In genomic region chr15:87753539-87753938, GRCh38 we compare ENCODE assay signal across 24 cellular contexts.
DNase-seq lines count a peak whose midpoint lies in the region; ATAC-seq, FAIRE-seq and TF ChIP-seq lines count a peak whose summit lies in the region.
"Had no signal": no experiment of that assay in that cellular context is flagged by ENCODE, and none has a peak within 500 bp of the region (broad histone marks: within the 10 kb centered on the region; RNA-seq: fewer than 3 reads in every experiment).

No MANE protein-coding gene starts in this region.

- no peaks in the 10 kb centered on the region for H3K36me3 ChIP-seq in H1 (ENCODE audit: control insufficient read depth in 2 of 4, insufficient read depth in 4 of 4, low read length in 3 of 4)
- H3K36me3 ChIP-seq in small intestine (ENCODE audit: control insufficient read depth in 2 of 2, insufficient read depth in 2 of 2, low read length in 2 of 2): no peaks in the 10 kb centered on the region
- no peaks in the 10 kb centered on the region for H3K36me3 ChIP-seq in adrenal gland (replicated peaks in 1 of 2)
- H3K36me3 ChIP-seq: heart left ventricle had no signal

- H3K27me3 ChIP-seq in H1 (replicated peaks in 1 of 4; ENCODE audit: control insufficient read depth in 3 of 4, extremely low read depth in 1 of 4, insufficient read depth in 3 of 4, low read length in 3 of 4) (no peaks in the 10 kb centered on the region), small intestine (ENCODE audit: control insufficient read depth in 2 of 2, insufficient read depth in 2 of 2, low read length in 2 of 2) (no peaks in the 10 kb centered on the region), adrenal gland (no peaks in the 10 kb centered on the region)
- H3K27me3 ChIP-seq: heart left ventricle had no signal

- no peak overlapping the region for H3K23ac ChIP-seq in H1 (ENCODE audit: insufficient read length)

- TF ChIP-seq POLR2A in H1 (IDR thresholded peaks at IDR 0.05; ENCODE audit: control extremely low read depth in 1 of 2, low read depth in 2 of 2, low read length in 2 of 2): no peak
- TF ChIP-seq POLR2A in adrenal gland (IDR thresholded peaks at IDR 0.05): no peak

- H4K20me1 ChIP-seq in H1 (replicated peaks in 1 of 2; ENCODE audit: control insufficient read depth in 1 of 2, insufficient read depth in 2 of 2, low read length in 2 of 2): no peaks in the 10 kb centered on the region

- H3K4me2 ChIP-seq in H1 (ENCODE audit: insufficient read depth in 1 of 2, low read depth in 2 of 2, low read length in 2 of 2): no peak overlapping the region
- H3K4me2 ChIP-seq: KMS-11 had no signal

- H3K4me3 ChIP-seq in H1 (ENCODE audit: extremely low read depth in 1 of 4, insufficient read depth in 2 of 4, low read depth in 3 of 4, low read length in 4 of 4) (no peak overlapping the region), small intestine (ENCODE audit: low read depth in 1 of 2, low read length in 2 of 2) (no peak overlapping the region), adrenal gland (no peak overlapping the region)
- H3K4me3 ChIP-seq: GM12878, heart left ventricle, smooth muscle cell had no signal

- H3K27me3 Mint-ChIP-seq in chondrocyte (ENCODE audit: low read depth): peaks cover 2% of the 10 kb centered on the region

- H2BK20ac ChIP-seq in H1 (ENCODE audit: low read length): no peak overlapping the region

- peak; percentile 53 for DNase-seq in NCI-H748 (lab: John Stamatoyannopoulos, UW; ENCODE audit: unreplicated experiment)
- no peak for DNase-seq in NCI-H748 treated with DMSO at 0.1 percent for 48 hours (lab: John Stamatoyannopoulos, UW)
- peak; percentile 60 for DNase-seq in NCI-H510A (lab: John Stamatoyannopoulos, UW)
- DNase-seq in H1 (ENCODE audit: low read depth in 1 of 2, low spot score in 2 of 2): no peak
- DNase-seq in small intestine: peak; percentile 50
- DNase-seq in chondrocyte (ENCODE audit: low spot score): no peak
- DNase-seq in adrenal gland: no peak
- DNase-seq: activated CD4-positive, CD25-positive, alpha-beta regulatory T cell treated with anti-CD3 and anti-CD28 coated beads, Interleukin-2, amount 50 U/mL, for 72 hours; activated CD8-positive, alpha-beta T cell treated with anti-CD3 and anti-CD28 coated beads for 36 hours; activated effector memory CD4-positive, alpha-beta T cell treated with Interleukin-2 at 50 U/mL for 16 hours; C1 segment of cervical spinal cord; Calu3; heart left ventricle; naive B cell; NCI-H1694 treated with DMSO at 0.1 percent for 48 hours; NCI-H524 treated with DMSO at 0.1 percent for 48 hours; nucleus accumbens; stimulated activated CD4-positive, alpha-beta T cell treated with anti-CD3 and anti-CD28 coated beads, Interleukin-2, amount 100 ng/mL, for 24 hours had no signal

- TF ChIP-seq CTCF in H1 (IDR thresholded peaks at IDR 0.05; ENCODE audit: control extremely low read depth in 1 of 3, insufficient read depth in 1 of 3, low read depth in 1 of 3, low read length in 3 of 3) (peak in 1 of 3 experiments; percentile 22; a peak in 1 of 4 replicates), chondrocyte (IDR thresholded peaks at IDR 0.05) (no peak), adrenal gland (IDR thresholded peaks at IDR 0.05) (no peak)

- no peak overlapping the region for H2BK5ac ChIP-seq in H1 (ENCODE audit: low read depth, low read length)

- H2BK120ac ChIP-seq in H1 (replicated peaks; ENCODE audit: low read depth, low read length): no peak overlapping the region

- no peak overlapping the region for H2AK5ac ChIP-seq in H1 (ENCODE audit: low read depth, low read length)

- CTCF ChIA-PET in H1 (lab: Charles Lee; ENCODE audit: partially characterized antibody): interaction anchor here (0.6 to 3.5 kb wide), 7 partner anchors 12 to 1531 kb away, joined by 3 to 13 read pairs (median 3); no protein-coding TSS in a partner anchor

- peak; percentile 39 to 43; a peak in 3 of 4 replicates for TF ChIP-seq RAD21 in H1 (IDR thresholded peaks at IDR 0.05 in 1 of 2, conservative IDR thresholded peaks at IDR 0.05 in 1 of 2; ENCODE audit: low read depth in 2 of 2, low read length in 2 of 2)

- H3K4ac ChIP-seq in H1 (replicated peaks; ENCODE audit: insufficient read length, low read depth, low read length): no peak overlapping the region

- H3K56ac ChIP-seq in H1 (replicated peaks; ENCODE audit: insufficient read length, low read depth, low read length): no peak overlapping the region

- H3K36me3 Mint-ChIP-seq in chondrocyte (ENCODE audit: low read depth): no peaks in the 10 kb centered on the region
- H3K36me3 Mint-ChIP-seq: naive B cell had no signal

- H3K4me3 Mint-ChIP-seq in chondrocyte (ENCODE audit: unreplicated experiment): no peak overlapping the region
- H3K4me3 Mint-ChIP-seq: activated CD8-positive, alpha-beta T cell treated with anti-CD3 and anti-CD28 coated beads for 36 hours; naive B cell had no signal

- H3K9me3 ChIP-seq in H1 (ENCODE audit: insufficient read depth in 2 of 2, low read depth in 1 of 2, low read length in 1 of 2) (no peaks in the 10 kb centered on the region), small intestine (ENCODE audit: control insufficient read depth, low read depth) (no peaks in the 10 kb centered on the region), adrenal gland (replicated peaks in 1 of 3) (no peaks in the 10 kb centered on the region)
- H3K9me3 ChIP-seq: heart left ventricle had no signal

- FAIRE-seq in H1 (lab: Jason Lieb, UNC): no peak
- no peak for FAIRE-seq in small intestine (lab: Jason Lieb, UNC)
- FAIRE-seq: GM12878, HTR-8/SVneo had no signal

- no peak for ATAC-seq in GM18519 (IDR thresholded peaks at IDR 0.05; ENCODE audit: low FRiP score, unreplicated experiment)
- ATAC-seq: activated CD8-positive, alpha-beta T cell treated with anti-CD3 and anti-CD28 coated beads for 36 hours; GM12878; heart left ventricle had no signal

- intact Hi-C loops in adrenal gland (cut with DNase I): no loop called here

- H3K9ac ChIP-seq in H1 (replicated peaks in 1 of 4; ENCODE audit: extremely low read depth in 1 of 4, low read depth in 3 of 4, low read length in 3 of 4): no peak overlapping the region
- H3K9ac ChIP-seq: KMS-11 had no signal

- H4K8ac ChIP-seq in H1 (ENCODE audit: extremely low read depth, insufficient read depth, low read length): no peak overlapping the region

- peaks cover 35% of the 10 kb centered on the region for H3K4me1 Mint-ChIP-seq in chondrocyte (ENCODE audit: low read depth)
- H3K4me1 Mint-ChIP-seq: naive B cell had no signal

- H3K18ac ChIP-seq in H1 (ENCODE audit: extremely low read depth, low read length): no peak overlapping the region

- no peaks in the 10 kb centered on the region for H3K4me1 ChIP-seq in H1 (replicated peaks in 1 of 4; ENCODE audit: control insufficient read depth in 3 of 4, insufficient read depth in 4 of 4, low read length in 3 of 4)
- H3K4me1 ChIP-seq in small intestine (ENCODE audit: control insufficient read depth in 2 of 2, insufficient read depth in 1 of 2, low read depth in 1 of 2, low read length in 1 of 2): no peaks in the 10 kb centered on the region
- H3K4me1 ChIP-seq in adrenal gland (replicated peaks in 1 of 2): peaks cover 0 to 4% of the 10 kb centered on the region in 2 donors

- no peak overlapping the region for H3K14ac ChIP-seq in H1 (ENCODE audit: insufficient read length)

- no peak overlapping the region for H2BK12ac ChIP-seq in H1 (ENCODE audit: low read depth, low read length)

- no peak overlapping the region for H3K27ac Mint-ChIP-seq in chondrocyte (ENCODE audit: unreplicated experiment)
- H3K27ac Mint-ChIP-seq: activated CD8-positive, alpha-beta T cell treated with anti-CD3 and anti-CD28 coated beads for 36 hours; naive B cell had no signal

- H3K79me1 ChIP-seq in H1 (ENCODE audit: low read depth, low read length): no peaks in the 10 kb centered on the region

- POLR2A ChIA-PET in H1 (lab: Charles Lee; ENCODE audit: partially characterized antibody): no interaction called here

- no peak for TF ChIP-seq EP300 in H1 (IDR thresholded peaks at IDR 0.05; ENCODE audit: borderline replicate concordance in 1 of 2, low read depth in 2 of 2, low read length in 2 of 2)

- no peaks in the 10 kb centered on the region for H3K79me2 ChIP-seq in H1 (ENCODE audit: control insufficient read depth in 1 of 2, insufficient read depth in 2 of 2, low read length in 2 of 2)

- no peak overlapping the region for H2AFZ ChIP-seq in H1 (ENCODE audit: low read length)

- no peak overlapping the region for H2BK15ac ChIP-seq in H1 (ENCODE audit: low read length)

- H4K91ac ChIP-seq in H1 (replicated peaks; ENCODE audit: insufficient read length, low read length): no peak overlapping the region

- 87% methylated on average over 11 of the region's 11 CpGs; no CpG with 5 or more reads in 1 of the 2 experiments for WGBS in H1 (ENCODE audit: extremely low coverage in 1 of 2, insufficient coverage in 1 of 2, insufficient read length in 1 of 2, insufficient replicate concordance in 2 of 2, low coverage in 1 of 2, low lambda C conversion rate in 2 of 2, missing lambda C conversion rate in 1 of 2), 2 experiments
- 20 to 76% (median 49%) methylated on average over 11 of the region's 11 CpGs for WGBS in small intestine, 3 donors
- 72 to 85% (median 74%) methylated on average over 11 of the region's 11 CpGs for WGBS in adrenal gland, 4 donors

- no peaks in the 10 kb centered on the region; the same call in 1 of the 2 replicates for H3K23me2 ChIP-seq in H1 (ENCODE audit: low read depth, low read length)

- H3K27ac ChIP-seq in H1 (ENCODE audit: low read depth, low read length) (no peak overlapping the region), small intestine (ENCODE audit: low read depth in 1 of 2, low read length in 1 of 2) (no peak overlapping the region), adrenal gland (no peak overlapping the region)
- H3K27ac ChIP-seq: epithelial cell of prostate, heart left ventricle, KMS-11 had no signal

- H3K9me3 Mint-ChIP-seq in chondrocyte (ENCODE audit: low read depth): no peaks in the 10 kb centered on the region
- H3K9me3 Mint-ChIP-seq: activated CD8-positive, alpha-beta T cell treated with anti-CD3 and anti-CD28 coated beads for 36 hours had no signal

- no peak overlapping the region for H4K5ac ChIP-seq in H1 (ENCODE audit: insufficient read length, low read depth, low read length)

TF ChIP-seq in H1, 55 proteins besides CTCF, POLR2A, EP300 and RAD21 (continues in another document):
- TF ChIP-seq EGR1 (IDR thresholded peaks at IDR 0.05; ENCODE audit: borderline replicate concordance, low read depth, low read length) (no peak), HDAC6 (IDR thresholded peaks at IDR 0.05; ENCODE audit: low read depth, low read length) (no peak), RXRA (IDR thresholded peaks at IDR 0.05; ENCODE audit: insufficient read depth, low read depth, low read length) (no peak), JUND (IDR thresholded peaks at IDR 0.05; ENCODE audit: low read length) (no peak), ZNF274 (IDR thresholded peaks at IDR 0.05; ENCODE audit: borderline replicate concordance, extremely low read depth, low read length) (no peak), CTBP2 (IDR thresholded peaks at IDR 0.05; ENCODE audit: borderline replicate concordance, insufficient read depth, insufficient read length, low read length) (no peak), MAX (IDR thresholded peaks at IDR 0.05) (no peak), POLR2AphosphoS5 (IDR thresholded peaks at IDR 0.05; ENCODE audit: low read depth, low read length) (no peak)

Comparison
In these comparisons a context has a peak if more than half of its experiments do, and no peak if none do; other contexts are left out.
1. DNase-seq: peak in NCI-H748 (single experiment), NCI-H510A (single experiment) and small intestine (single experiment); none in NCI-H748 treated with DMSO at 0.1 percent for 48 hours (single experiment), H1 (0 of 2), chondrocyte (single experiment) and adrenal gland (0 of 7).